Comparison of ENCODE assay signal across 12 cellular contexts in the genomic region with DNA sequence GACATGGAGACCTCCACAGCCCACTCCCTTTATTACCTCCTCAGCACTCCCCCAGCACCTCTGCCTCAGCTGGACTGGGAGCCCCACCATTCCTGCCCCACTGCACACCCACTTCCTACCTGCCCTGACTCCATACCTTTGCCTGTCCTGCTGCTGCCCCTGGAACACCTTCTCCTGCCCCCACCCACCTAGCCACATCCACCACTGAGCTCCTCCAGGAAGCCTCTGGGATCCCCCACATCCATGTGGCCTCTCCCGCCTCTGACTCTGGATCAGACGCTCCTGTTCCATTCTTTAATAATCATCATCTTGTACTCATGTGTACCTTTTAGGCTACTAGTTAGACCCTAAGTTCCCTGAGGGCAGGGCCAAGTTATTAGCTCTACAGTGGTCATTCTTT. TPM values are rescaled to one million over a fixed set of nuclear protein-coding genes. Genes with fewer than 3 reads are reported as not detected.
DNase-seq lines count a peak whose midpoint lies in the region; ATAC-seq, FAIRE-seq and TF ChIP-seq lines count a peak whose summit lies in the region.
"Had no signal": no experiment of that assay in that cellular context is flagged by ENCODE, and none has a peak within 500 bp of the region (broad histone marks: within the 10 kb centered on the region; RNA-seq: fewer than 3 reads in every experiment).

No MANE protein-coding gene starts in this region.

- H3K27ac ChIP-seq in CD8-positive, alpha-beta T cell (ENCODE audit: low read depth, low read length): no peak overlapping the region
- H3K27ac ChIP-seq in RWPE2 (ENCODE audit: poor library complexity, severe bottlenecking) (peak overlapping the region; percentile 81), esophagus (ENCODE audit: low read depth in 2 of 2, low read length in 1 of 2) (peak overlapping the region; percentile 95 to 96)

- intact Hi-C loops in CD8-positive, alpha-beta T cell (cut with DNase I, micrococcal nuclease): no loop called here
- intact Hi-C loops in sciatic nerve (cut with DNase I): no loop called here

- H3K9me3 Mint-ChIP-seq in CD8-positive, alpha-beta T cell: no peaks in the 10 kb centered on the region

- no peak for ATAC-seq in CD8-positive, alpha-beta T cell
- ATAC-seq in RWPE2 (ENCODE audit: low read depth) (no peak), sciatic nerve (no peak)

- H3K27me3 Mint-ChIP-seq in CD8-positive, alpha-beta T cell (ENCODE audit: low read depth): no peaks in the 10 kb centered on the region

- no peak overlapping the region for H3K4me3 ChIP-seq in CD8-positive, alpha-beta T cell (ENCODE audit: low read depth, low read length)
- no peak overlapping the region for H3K4me3 ChIP-seq in RWPE2 (ENCODE audit: severe bottlenecking)
- no peak overlapping the region for H3K4me3 ChIP-seq in esophagus (ENCODE audit: low read depth in 1 of 2, low read length in 2 of 2)
- no peak overlapping the region for H3K4me3 ChIP-seq in foreskin fibroblast (ENCODE audit: low read depth in 1 of 2, low read length in 2 of 2)

- CTCF ChIA-PET in CD8-positive, alpha-beta T cell (lab: Charles Lee): no interaction called here

- FAIRE-seq in GM19239 (lab: Jason Lieb, UNC): no peak
- FAIRE-seq: islet of Langerhans, RCC 7860 had no signal

- H3K4me1 Mint-ChIP-seq in CD8-positive, alpha-beta T cell (ENCODE audit: low read depth): peaks cover 37% of the 10 kb centered on the region

- DNase-seq in CD8-positive, alpha-beta T cell: peak in 1 of 7 experiments; percentile 35
- DNase-seq in RWPE2 (ENCODE audit: low spot score): no peak
- DNase-seq in sciatic nerve (ENCODE audit: low spot score): peak; percentile 32
- no peak for DNase-seq in GM19239 (ENCODE audit: insufficient read length, low spot score)
- DNase-seq in NCI-H1694 treated with DMSO at 0.1 percent for 48 hours (lab: John Stamatoyannopoulos, UW): no peak
- DNase-seq in NCI-H187 (lab: John Stamatoyannopoulos, UW): no peak
- no peak for DNase-seq in foreskin fibroblast
- DNase-seq: NCI-H510A; stimulated activated CD4-positive, alpha-beta T cell treated with anti-CD3 and anti-CD28 coated beads, Interleukin-1b, Interleukin-23, amount 100 ng/mL, for 48 hours had no signal

- no peaks in the 10 kb centered on the region for H3K36me3 ChIP-seq in CD8-positive, alpha-beta T cell (ENCODE audit: insufficient read depth, low read length)
- H3K36me3 ChIP-seq in RWPE2 (ENCODE audit: low read depth): peaks cover 3% of the 10 kb centered on the region; the same call in 1 of the 2 replicates
- H3K36me3 ChIP-seq in esophagus (ENCODE audit: control insufficient read depth in 2 of 2, insufficient read depth in 2 of 2, low read length in 1 of 2): no peaks in the 10 kb centered on the region

- H3K4me1 ChIP-seq in CD8-positive, alpha-beta T cell (ENCODE audit: insufficient read depth, low read length): peaks cover 32% of the 10 kb centered on the region
- H3K4me1 ChIP-seq in RWPE2 (ENCODE audit: insufficient read depth, poor library complexity, severe bottlenecking): peaks cover 44% of the 10 kb centered on the region
- H3K4me1 ChIP-seq in esophagus (ENCODE audit: control insufficient read depth in 2 of 2, insufficient read depth in 2 of 2, low read length in 1 of 2): peaks cover 9 to 36% of the 10 kb centered on the region in 2 donors

- TF ChIP-seq CTCF in CD8-positive, alpha-beta T cell (IDR thresholded peaks at IDR 0.05): no peak
- TF ChIP-seq CTCF in RWPE2 (IDR thresholded peaks at IDR 0.05; ENCODE audit: poor library complexity, severe bottlenecking) (no peak), foreskin fibroblast (IDR thresholded peaks at IDR 0.05; ENCODE audit: low read depth, low read length) (no peak)

- peak overlapping the region; percentile 95 for H3K27ac Mint-ChIP-seq in CD8-positive, alpha-beta T cell

- H3K4me3 Mint-ChIP-seq in CD8-positive, alpha-beta T cell: no peak overlapping the region

- WGBS in esophagus, 2 donors: 90% methylated on average over 2 of the region's 2 CpGs

- H3K36me3 Mint-ChIP-seq in CD8-positive, alpha-beta T cell: peaks cover 48% of the 10 kb centered on the region

- POLR2A ChIA-PET in CD8-positive, alpha-beta T cell (lab: Charles Lee): no interaction called here

- H3K27me3 ChIP-seq in CD8-positive, alpha-beta T cell (ENCODE audit: insufficient read depth, low read length): no peaks in the 10 kb centered on the region
- H3K27me3 ChIP-seq in RWPE2 (ENCODE audit: insufficient read depth, poor library complexity, severe bottlenecking): no peaks in the 10 kb centered on the region
- no peaks in the 10 kb centered on the region for H3K27me3 ChIP-seq in esophagus (ENCODE audit: control insufficient read depth in 1 of 2, insufficient read depth in 2 of 2, low read length in 2 of 2)

- no peaks in the 10 kb centered on the region for H3K9me3 ChIP-seq in CD8-positive, alpha-beta T cell (ENCODE audit: low read length)
- no peaks in the 10 kb centered on the region for H3K9me3 ChIP-seq in RWPE2 (ENCODE audit: severe bottlenecking)
- H3K9me3 ChIP-seq in esophagus (ENCODE audit: control insufficient read depth in 2 of 2, insufficient read depth in 1 of 2, low read depth in 1 of 2, low read length in 1 of 2): no peaks in the 10 kb centered on the region

RNA-seq across cellular contexts. Expression of a gene that starts 2.2 kb away (rescaled TPM):
- total RNA-seq in CD8-positive, alpha-beta T cell: 1 to 10 TPM; 1.2 TPM
- 100 to 1,000 TPM; 137 to 147 TPM for polyA plus RNA-seq in esophagus
- 5.9 TPM for total RNA-seq in sciatic nerve
